10 cellular contexts compared by ENCODE assay signal in genomic region chr13:31896427-31896826, GRCh38.
A peak's percentile ranks its signal among the peaks of the same experiment; 100 is the strongest.
DNase-seq lines count a peak whose midpoint lies in the region; ATAC-seq and TF ChIP-seq lines count a peak whose summit lies in the region.
"Had no signal": no experiment of that assay in that cellular context is flagged by ENCODE, and none has a peak within 500 bp of the region (broad histone marks: within the 10 kb centered on the region; RNA-seq: fewer than 3 reads in every experiment).

No MANE protein-coding gene starts in this region.

- 0 out of 2 replicates have a peak overlapping the region, but pooled peaks have one; percentile 14 for H2AFZ ChIP-seq in Loucy (ENCODE audit: low read length)

- H3K9me3 ChIP-seq in Loucy (ENCODE audit: insufficient read depth, low read depth, low read length) (no peaks in the 10 kb centered on the region), spleen (no peaks in the 10 kb centered on the region)

- no peaks in the 10 kb centered on the region for H3K79me2 ChIP-seq in Loucy (ENCODE audit: insufficient read depth, low read length)

- no peak overlapping the region for H3K4me3 Mint-ChIP-seq in stimulated activated naive CD8-positive, alpha-beta T cell treated with anti-CD3 and anti-CD28 coated beads, Interleukin-15, amount 100 ng/mL, for 72 hours
- H3K4me3 Mint-ChIP-seq: nephron had no signal

- ATAC-seq in GM19324 (IDR thresholded peaks at IDR 0.05; ENCODE audit: low FRiP score, unreplicated experiment) = peak; percentile 41
- ATAC-seq in stimulated activated naive CD8-positive, alpha-beta T cell treated with anti-CD3 and anti-CD28 coated beads, Interleukin-15, amount 100 ng/mL, for 72 hours = no peak

- H4K20me1 ChIP-seq in Loucy (ENCODE audit: insufficient read depth, low read length, poor library complexity, severe bottlenecking) = no peaks in the 10 kb centered on the region

- TF ChIP-seq POLR2A in spleen (IDR thresholded peaks at IDR 0.05) = no peak

- peaks cover 7% of the 10 kb centered on the region for H3K27me3 Mint-ChIP-seq in stimulated activated naive CD8-positive, alpha-beta T cell treated with anti-CD3 and anti-CD28 coated beads, Interleukin-15, amount 100 ng/mL, for 72 hours

- no peak for TF ChIP-seq CTCF in Loucy (conservative IDR thresholded peaks at IDR 0.05; ENCODE audit: low read length)
- TF ChIP-seq CTCF in foreskin fibroblast (IDR thresholded peaks at IDR 0.05; ENCODE audit: low read depth, low read length) = no peak
- TF ChIP-seq CTCF in spleen (IDR thresholded peaks at IDR 0.05 in 8 of 11, conservative IDR thresholded peaks at IDR 0.05 in 3 of 11) = no peak

- H3K4me1 Mint-ChIP-seq in stimulated activated naive CD8-positive, alpha-beta T cell treated with anti-CD3 and anti-CD28 coated beads, Interleukin-15, amount 100 ng/mL, for 72 hours = no peaks in the 10 kb centered on the region

- peak overlapping the region in 1 of 2 donors; percentile 54 for H3K27ac Mint-ChIP-seq in stimulated activated naive CD8-positive, alpha-beta T cell treated with anti-CD3 and anti-CD28 coated beads, Interleukin-15, amount 100 ng/mL, for 72 hours
- H3K27ac Mint-ChIP-seq: nephron had no signal

- no peaks in the 10 kb centered on the region for H3K27me3 ChIP-seq in Loucy (ENCODE audit: insufficient read depth, low read length, poor library complexity, severe bottlenecking)
- H3K27me3 ChIP-seq in spleen (replicated peaks in 1 of 7) = no peaks in the 10 kb centered on the region

- intact Hi-C loops in spleen (cut with DNase I; ENCODE audit: low total_unique reads) = no loop called here

- H3K4me2 ChIP-seq in Loucy (ENCODE audit: low read depth, low read length, poor library complexity, severe bottlenecking) = peak overlapping the region; percentile 71

- peaks cover 60% of the 10 kb centered on the region for H3K4me1 ChIP-seq in Loucy (ENCODE audit: insufficient read depth, low read length, poor library complexity, severe bottlenecking)
- peaks cover 0 to 30% (median 6%) of the 10 kb centered on the region in 6 donors for H3K4me1 ChIP-seq in spleen

- peak overlapping the region; percentile 41 for H3K9ac ChIP-seq in Loucy (ENCODE audit: low read depth, low read length, poor library complexity, severe bottlenecking)

- no peaks in the 10 kb centered on the region for H3K9me2 ChIP-seq in Loucy (replicated peaks; ENCODE audit: low read depth, low read length)

- DNase-seq in AG08395 (ENCODE audit: low spot score) (peak; percentile 90), foreskin fibroblast (peak; percentile 59 to 86), spleen (no peak)
- no peak for DNase-seq in central memory CD4-positive, alpha-beta T cell
- DNase-seq in stimulated activated naive CD8-positive, alpha-beta T cell treated with anti-CD3 and anti-CD28 coated beads, Interleukin-15, amount 100 ng/mL, for 72 hours = no peak
- no peak for DNase-seq in stimulated activated CD4-positive, alpha-beta T cell treated with anti-CD3 and anti-CD28 coated beads, Interleukin-4, amount 100 ng/mL, for 24 hours
- DNase-seq: NCI-H446 had no signal

- no peaks in the 10 kb centered on the region for H3K9me3 Mint-ChIP-seq in stimulated activated naive CD8-positive, alpha-beta T cell treated with anti-CD3 and anti-CD28 coated beads, Interleukin-15, amount 100 ng/mL, for 72 hours

- peak overlapping the region in 1 of 8 donors; percentile 14 for H3K27ac ChIP-seq in spleen

- 17 to 45% (median 26%) methylated on average over 2 of the region's 2 CpGs for WGBS in spleen, 5 donors

- H3K4me3 ChIP-seq in Loucy (ENCODE audit: low read length, poor library complexity, severe bottlenecking) = peak overlapping the region; percentile 49
- H3K4me3 ChIP-seq in foreskin fibroblast (ENCODE audit: low read depth in 1 of 2, low read length in 2 of 2) = no peak overlapping the region
- H3K4me3 ChIP-seq in spleen = no peak overlapping the region

- H3K36me3 ChIP-seq in Loucy (ENCODE audit: insufficient read depth, low read length) (no peaks in the 10 kb centered on the region), spleen (no peaks in the 10 kb centered on the region)

- H3F3A ChIP-seq in Loucy (ENCODE audit: low read depth) = no peaks in the 10 kb centered on the region

Comparison
In these comparisons a context has a peak if more than half of its experiments do, and no peak if none do; other contexts are left out.
1. DNase-seq: peak in AG08395 (single experiment) and foreskin fibroblast (2 of 2); none in spleen (single experiment), central memory CD4-positive, alpha-beta T cell (single experiment), stimulated activated naive CD8-positive, alpha-beta T cell treated with anti-CD3 and anti-CD28 coated beads, Interleukin-15, amount 100 ng/mL, for 72 hours (0 of 2) and stimulated activated CD4-positive, alpha-beta T cell treated with anti-CD3 and anti-CD28 coated beads, Interleukin-4, amount 100 ng/mL, for 24 hours (single experiment).